Comparison of ENCODE assay signal across 3 cellular contexts in genomic region chr4:48484494-48485168, GRCh38.
TF ChIP-seq lines count a peak whose summit lies in the region.

No MANE protein-coding gene starts in this region.

TF ChIP-seq in SK-N-SH, 30 proteins besides CTCF, POLR2A, EP300 and RAD21 (continues in another document):
- TF ChIP-seq JUND (IDR thresholded peaks at IDR 0.05), result no peak
- TF ChIP-seq GABPA (IDR thresholded peaks at IDR 0.05; ENCODE audit: low read depth), result no peak
- TF ChIP-seq CHD2 (IDR thresholded peaks at IDR 0.05; ENCODE audit: low read length, partially characterized antibody), result no peak
- TF ChIP-seq, protein P1, sequence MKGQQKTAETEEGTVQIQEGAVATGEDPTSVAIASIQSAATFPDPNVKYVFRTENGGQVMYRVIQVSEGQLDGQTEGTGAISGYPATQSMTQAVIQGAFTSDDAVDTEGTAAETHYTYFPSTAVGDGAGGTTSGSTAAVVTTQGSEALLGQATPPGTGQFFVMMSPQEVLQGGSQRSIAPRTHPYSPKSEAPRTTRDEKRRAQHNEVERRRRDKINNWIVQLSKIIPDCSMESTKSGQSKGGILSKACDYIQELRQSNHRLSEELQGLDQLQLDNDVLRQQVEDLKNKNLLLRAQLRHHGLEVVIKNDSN (IDR thresholded peaks at IDR 0.05; ENCODE audit: borderline replicate concordance, low read depth), result no peak
- TF ChIP-seq FOXM1 (IDR thresholded peaks at IDR 0.05; ENCODE audit: low read depth), result no peak
- TF ChIP-seq NRF1 (IDR thresholded peaks at IDR 0.05; ENCODE audit: low read depth, low read length), result no peak
- no peak for TF ChIP-seq MEF2A (IDR thresholded peaks at IDR 0.05; ENCODE audit: borderline replicate concordance, low read depth)
- TF ChIP-seq GATA2 (CRISPR knock-in tag; IDR thresholded peaks at IDR 0.05), result no peak
- no peak for TF ChIP-seq EZH2phosphoT487 (IDR thresholded peaks at IDR 0.05; ENCODE audit: borderline replicate concordance, low read depth)
- TF ChIP-seq RCOR1 (IDR thresholded peaks at IDR 0.05; ENCODE audit: low read length), result no peak
- no peak for TF ChIP-seq TCF12 (IDR thresholded peaks at IDR 0.05)
- no peak for TF ChIP-seq RXRA (IDR thresholded peaks at IDR 0.05; ENCODE audit: borderline replicate concordance, low read depth)
- TF ChIP-seq FOXJ3 (CRISPR knock-in tag; IDR thresholded peaks at IDR 0.05), result no peak
- no peak for TF ChIP-seq SMC3 (IDR thresholded peaks at IDR 0.05; ENCODE audit: low read depth, low read length)
- no peak for TF ChIP-seq MAX (IDR thresholded peaks at IDR 0.05; ENCODE audit: low read depth)
- TF ChIP-seq ZBTB33 (IDR thresholded peaks at IDR 0.05; ENCODE audit: borderline replicate concordance, low read depth), result no peak
- no peak for TF ChIP-seq TAF1 (IDR thresholded peaks at IDR 0.05; ENCODE audit: borderline replicate concordance, low read depth, low read length)

TF ChIP-seq in SK-N-SH treated with all-trans-retinoic acid at 6 μM for 48 hours, 23 proteins besides CTCF, POLR2A, EP300 and RAD21:
- TF ChIP-seq ZC3H10 (CRISPR knock-in tag; IDR thresholded peaks at IDR 0.05) (no peak), SNAI2 (CRISPR knock-in tag; IDR thresholded peaks at IDR 0.05) (no peak), ARNTL (CRISPR knock-in tag; IDR thresholded peaks at IDR 0.05; ENCODE audit: borderline replicate concordance, low read depth) (no peak)
- TF ChIP-seq, protein P2, sequence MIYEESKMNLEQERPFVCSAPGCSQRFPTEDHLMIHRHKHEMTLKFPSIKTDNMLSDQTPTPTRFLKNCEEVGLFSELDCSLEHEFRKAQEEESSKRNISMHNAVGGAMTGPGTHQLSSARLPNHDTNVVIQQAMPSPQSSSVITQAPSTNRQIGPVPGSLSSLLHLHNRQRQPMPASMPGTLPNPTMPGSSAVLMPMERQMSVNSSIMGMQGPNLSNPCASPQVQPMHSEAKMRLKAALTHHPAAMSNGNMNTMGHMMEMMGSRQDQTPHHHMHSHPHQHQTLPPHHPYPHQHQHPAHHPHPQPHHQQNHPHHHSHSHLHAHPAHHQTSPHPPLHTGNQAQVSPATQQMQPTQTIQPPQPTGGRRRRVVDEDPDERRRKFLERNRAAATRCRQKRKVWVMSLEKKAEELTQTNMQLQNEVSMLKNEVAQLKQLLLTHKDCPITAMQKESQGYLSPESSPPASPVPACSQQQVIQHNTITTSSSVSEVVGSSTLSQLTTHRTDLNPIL (CRISPR knock-in tag; IDR thresholded peaks at IDR 0.05; ENCODE audit: low read depth), result no peak

TF ChIP-seq in K562, 482 proteins besides CTCF, POLR2A, EP300 and RAD21 (continues in another document):
- TF ChIP-seq RCOR1 (IDR thresholded peaks at IDR 0.05; ENCODE audit: borderline replicate concordance in 1 of 2, low read depth in 2 of 2, low read length in 2 of 2) (0 out of 4 replicates have a peak, but pooled peaks of 1 of the 2 experiments have one; percentile 31), ZNF143 (CRISPR knock-in tag; IDR thresholded peaks at IDR 0.05) (no peak), SLC30A9 (CRISPR knock-in tag; IDR thresholded peaks at IDR 0.05) (no peak), CBX5 (IDR thresholded peaks at IDR 0.05; ENCODE audit: borderline replicate concordance, low read depth) (no peak), XRCC4 (IDR thresholded peaks at IDR 0.05; ENCODE audit: extremely low read depth, insufficient read depth, insufficient read length) (no peak), PTBP1 (IDR thresholded peaks at IDR 0.05; ENCODE audit: low read depth, low read length) (no peak), FOXA3 (CRISPR knock-in tag; conservative IDR thresholded peaks at IDR 0.05 in 1 of 2, IDR thresholded peaks at IDR 0.05 in 1 of 2) (no peak), NONO (IDR thresholded peaks at IDR 0.05; ENCODE audit: low read depth in 2 of 2, low read length in 1 of 2) (no peak), U2AF2 (optimal IDR thresholded peaks at IDR 0.05; ENCODE audit: low read depth, low read length) (no peak), ETV6 (IDR thresholded peaks at IDR 0.05; ENCODE audit: borderline replicate concordance in 1 of 2, low read depth in 2 of 2, low read length in 1 of 2) (no peak), ETV6 (CRISPR knock-in tag; IDR thresholded peaks at IDR 0.05; ENCODE audit: borderline replicate concordance) (no peak), MBD2 (IDR thresholded peaks at IDR 0.05; ENCODE audit: borderline replicate concordance, low read depth) (no peak), PHF21A (IDR thresholded peaks at IDR 0.05; ENCODE audit: borderline replicate concordance, low read depth) (0 out of 2 replicates have a peak, but pooled peaks have one; percentile 17), HSF4 (CRISPR knock-in tag; IDR thresholded peaks at IDR 0.05; ENCODE audit: borderline replicate concordance) (no peak), RBM15 (IDR thresholded peaks at IDR 0.05; ENCODE audit: insufficient read depth, low read length) (no peak), MIER1 (IDR thresholded peaks at IDR 0.05; ENCODE audit: low read depth) (no peak)
- TF ChIP-seq, protein P3, sequence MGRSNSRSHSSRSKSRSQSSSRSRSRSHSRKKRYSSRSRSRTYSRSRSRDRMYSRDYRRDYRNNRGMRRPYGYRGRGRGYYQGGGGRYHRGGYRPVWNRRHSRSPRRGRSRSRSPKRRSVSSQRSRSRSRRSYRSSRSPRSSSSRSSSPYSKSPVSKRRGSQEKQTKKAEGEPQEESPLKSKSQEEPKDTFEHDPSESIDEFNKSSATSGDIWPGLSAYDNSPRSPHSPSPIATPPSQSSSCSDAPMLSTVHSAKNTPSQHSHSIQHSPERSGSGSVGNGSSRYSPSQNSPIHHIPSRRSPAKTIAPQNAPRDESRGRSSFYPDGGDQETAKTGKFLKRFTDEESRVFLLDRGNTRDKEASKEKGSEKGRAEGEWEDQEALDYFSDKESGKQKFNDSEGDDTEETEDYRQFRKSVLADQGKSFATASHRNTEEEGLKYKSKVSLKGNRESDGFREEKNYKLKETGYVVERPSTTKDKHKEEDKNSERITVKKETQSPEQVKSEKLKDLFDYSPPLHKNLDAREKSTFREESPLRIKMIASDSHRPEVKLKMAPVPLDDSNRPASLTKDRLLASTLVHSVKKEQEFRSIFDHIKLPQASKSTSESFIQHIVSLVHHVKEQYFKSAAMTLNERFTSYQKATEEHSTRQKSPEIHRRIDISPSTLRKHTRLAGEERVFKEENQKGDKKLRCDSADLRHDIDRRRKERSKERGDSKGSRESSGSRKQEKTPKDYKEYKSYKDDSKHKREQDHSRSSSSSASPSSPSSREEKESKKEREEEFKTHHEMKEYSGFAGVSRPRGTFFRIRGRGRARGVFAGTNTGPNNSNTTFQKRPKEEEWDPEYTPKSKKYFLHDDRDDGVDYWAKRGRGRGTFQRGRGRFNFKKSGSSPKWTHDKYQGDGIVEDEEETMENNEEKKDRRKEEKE (IDR thresholded peaks at IDR 0.05; ENCODE audit: borderline replicate concordance in 1 of 2, control insufficient read depth in 1 of 2, low read depth in 2 of 2, low read length in 1 of 2), result no peak
- TF ChIP-seq, protein P4, sequence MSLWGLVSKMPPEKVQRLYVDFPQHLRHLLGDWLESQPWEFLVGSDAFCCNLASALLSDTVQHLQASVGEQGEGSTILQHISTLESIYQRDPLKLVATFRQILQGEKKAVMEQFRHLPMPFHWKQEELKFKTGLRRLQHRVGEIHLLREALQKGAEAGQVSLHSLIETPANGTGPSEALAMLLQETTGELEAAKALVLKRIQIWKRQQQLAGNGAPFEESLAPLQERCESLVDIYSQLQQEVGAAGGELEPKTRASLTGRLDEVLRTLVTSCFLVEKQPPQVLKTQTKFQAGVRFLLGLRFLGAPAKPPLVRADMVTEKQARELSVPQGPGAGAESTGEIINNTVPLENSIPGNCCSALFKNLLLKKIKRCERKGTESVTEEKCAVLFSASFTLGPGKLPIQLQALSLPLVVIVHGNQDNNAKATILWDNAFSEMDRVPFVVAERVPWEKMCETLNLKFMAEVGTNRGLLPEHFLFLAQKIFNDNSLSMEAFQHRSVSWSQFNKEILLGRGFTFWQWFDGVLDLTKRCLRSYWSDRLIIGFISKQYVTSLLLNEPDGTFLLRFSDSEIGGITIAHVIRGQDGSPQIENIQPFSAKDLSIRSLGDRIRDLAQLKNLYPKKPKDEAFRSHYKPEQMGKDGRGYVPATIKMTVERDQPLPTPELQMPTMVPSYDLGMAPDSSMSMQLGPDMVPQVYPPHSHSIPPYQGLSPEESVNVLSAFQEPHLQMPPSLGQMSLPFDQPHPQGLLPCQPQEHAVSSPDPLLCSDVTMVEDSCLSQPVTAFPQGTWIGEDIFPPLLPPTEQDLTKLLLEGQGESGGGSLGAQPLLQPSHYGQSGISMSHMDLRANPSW (CRISPR knock-in tag; IDR thresholded peaks at IDR 0.05), result no peak
- TF ChIP-seq, protein P5, sequence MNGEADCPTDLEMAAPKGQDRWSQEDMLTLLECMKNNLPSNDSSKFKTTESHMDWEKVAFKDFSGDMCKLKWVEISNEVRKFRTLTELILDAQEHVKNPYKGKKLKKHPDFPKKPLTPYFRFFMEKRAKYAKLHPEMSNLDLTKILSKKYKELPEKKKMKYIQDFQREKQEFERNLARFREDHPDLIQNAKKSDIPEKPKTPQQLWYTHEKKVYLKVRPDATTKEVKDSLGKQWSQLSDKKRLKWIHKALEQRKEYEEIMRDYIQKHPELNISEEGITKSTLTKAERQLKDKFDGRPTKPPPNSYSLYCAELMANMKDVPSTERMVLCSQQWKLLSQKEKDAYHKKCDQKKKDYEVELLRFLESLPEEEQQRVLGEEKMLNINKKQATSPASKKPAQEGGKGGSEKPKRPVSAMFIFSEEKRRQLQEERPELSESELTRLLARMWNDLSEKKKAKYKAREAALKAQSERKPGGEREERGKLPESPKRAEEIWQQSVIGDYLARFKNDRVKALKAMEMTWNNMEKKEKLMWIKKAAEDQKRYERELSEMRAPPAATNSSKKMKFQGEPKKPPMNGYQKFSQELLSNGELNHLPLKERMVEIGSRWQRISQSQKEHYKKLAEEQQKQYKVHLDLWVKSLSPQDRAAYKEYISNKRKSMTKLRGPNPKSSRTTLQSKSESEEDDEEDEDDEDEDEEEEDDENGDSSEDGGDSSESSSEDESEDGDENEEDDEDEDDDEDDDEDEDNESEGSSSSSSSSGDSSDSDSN (IDR thresholded peaks at IDR 0.05; ENCODE audit: borderline replicate concordance in 1 of 2, low read depth in 2 of 2, low read length in 2 of 2), result 0 out of 4 replicates have a peak, but pooled peaks of 1 of the 2 experiments have one; percentile 27
- TF ChIP-seq, protein P6, sequence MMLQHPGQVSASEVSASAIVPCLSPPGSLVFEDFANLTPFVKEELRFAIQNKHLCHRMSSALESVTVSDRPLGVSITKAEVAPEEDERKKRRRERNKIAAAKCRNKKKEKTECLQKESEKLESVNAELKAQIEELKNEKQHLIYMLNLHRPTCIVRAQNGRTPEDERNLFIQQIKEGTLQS (IDR thresholded peaks at IDR 0.05), result no peak
- TF ChIP-seq, protein P6 (CRISPR knock-in tag; conservative IDR thresholded peaks at IDR 0.05), result no peak
- TF ChIP-seq, protein P7, sequence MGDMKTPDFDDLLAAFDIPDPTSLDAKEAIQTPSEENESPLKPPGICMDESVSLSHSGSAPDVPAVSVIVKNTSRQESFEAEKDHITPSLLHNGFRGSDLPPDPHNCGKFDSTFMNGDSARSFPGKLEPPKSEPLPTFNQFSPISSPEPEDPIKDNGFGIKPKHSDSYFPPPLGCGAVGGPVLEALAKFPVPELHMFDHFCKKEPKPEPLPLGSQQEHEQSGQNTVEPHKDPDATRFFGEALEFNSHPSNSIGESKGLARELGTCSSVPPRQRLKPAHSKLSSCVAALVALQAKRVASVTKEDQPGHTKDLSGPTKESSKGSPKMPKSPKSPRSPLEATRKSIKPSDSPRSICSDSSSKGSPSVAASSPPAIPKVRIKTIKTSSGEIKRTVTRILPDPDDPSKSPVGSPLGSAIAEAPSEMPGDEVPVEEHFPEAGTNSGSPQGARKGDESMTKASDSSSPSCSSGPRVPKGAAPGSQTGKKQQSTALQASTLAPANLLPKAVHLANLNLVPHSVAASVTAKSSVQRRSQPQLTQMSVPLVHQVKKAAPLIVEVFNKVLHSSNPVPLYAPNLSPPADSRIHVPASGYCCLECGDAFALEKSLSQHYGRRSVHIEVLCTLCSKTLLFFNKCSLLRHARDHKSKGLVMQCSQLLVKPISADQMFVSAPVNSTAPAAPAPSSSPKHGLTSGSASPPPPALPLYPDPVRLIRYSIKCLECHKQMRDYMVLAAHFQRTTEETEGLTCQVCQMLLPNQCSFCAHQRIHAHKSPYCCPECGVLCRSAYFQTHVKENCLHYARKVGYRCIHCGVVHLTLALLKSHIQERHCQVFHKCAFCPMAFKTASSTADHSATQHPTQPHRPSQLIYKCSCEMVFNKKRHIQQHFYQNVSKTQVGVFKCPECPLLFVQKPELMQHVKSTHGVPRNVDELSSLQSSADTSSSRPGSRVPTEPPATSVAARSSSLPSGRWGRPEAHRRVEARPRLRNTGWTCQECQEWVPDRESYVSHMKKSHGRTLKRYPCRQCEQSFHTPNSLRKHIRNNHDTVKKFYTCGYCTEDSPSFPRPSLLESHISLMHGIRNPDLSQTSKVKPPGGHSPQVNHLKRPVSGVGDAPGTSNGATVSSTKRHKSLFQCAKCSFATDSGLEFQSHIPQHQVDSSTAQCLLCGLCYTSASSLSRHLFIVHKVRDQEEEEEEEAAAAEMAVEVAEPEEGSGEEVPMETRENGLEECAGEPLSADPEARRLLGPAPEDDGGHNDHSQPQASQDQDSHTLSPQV (IDR thresholded peaks at IDR 0.05), result peak; percentile 46; the same call in 1 of the 2 replicates
- TF ChIP-seq, protein P8, sequence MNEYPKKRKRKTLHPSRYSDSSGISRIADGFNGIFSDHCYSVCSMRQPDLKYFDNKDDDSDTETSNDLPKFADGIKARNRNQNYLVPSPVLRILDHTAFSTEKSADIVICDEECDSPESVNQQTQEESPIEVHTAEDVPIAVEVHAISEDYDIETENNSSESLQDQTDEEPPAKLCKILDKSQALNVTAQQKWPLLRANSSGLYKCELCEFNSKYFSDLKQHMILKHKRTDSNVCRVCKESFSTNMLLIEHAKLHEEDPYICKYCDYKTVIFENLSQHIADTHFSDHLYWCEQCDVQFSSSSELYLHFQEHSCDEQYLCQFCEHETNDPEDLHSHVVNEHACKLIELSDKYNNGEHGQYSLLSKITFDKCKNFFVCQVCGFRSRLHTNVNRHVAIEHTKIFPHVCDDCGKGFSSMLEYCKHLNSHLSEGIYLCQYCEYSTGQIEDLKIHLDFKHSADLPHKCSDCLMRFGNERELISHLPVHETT (CRISPR knock-in tag; conservative IDR thresholded peaks at IDR 0.05 in 1 of 2, IDR thresholded peaks at IDR 0.05 in 1 of 2), result no peak
- TF ChIP-seq, protein P9, sequence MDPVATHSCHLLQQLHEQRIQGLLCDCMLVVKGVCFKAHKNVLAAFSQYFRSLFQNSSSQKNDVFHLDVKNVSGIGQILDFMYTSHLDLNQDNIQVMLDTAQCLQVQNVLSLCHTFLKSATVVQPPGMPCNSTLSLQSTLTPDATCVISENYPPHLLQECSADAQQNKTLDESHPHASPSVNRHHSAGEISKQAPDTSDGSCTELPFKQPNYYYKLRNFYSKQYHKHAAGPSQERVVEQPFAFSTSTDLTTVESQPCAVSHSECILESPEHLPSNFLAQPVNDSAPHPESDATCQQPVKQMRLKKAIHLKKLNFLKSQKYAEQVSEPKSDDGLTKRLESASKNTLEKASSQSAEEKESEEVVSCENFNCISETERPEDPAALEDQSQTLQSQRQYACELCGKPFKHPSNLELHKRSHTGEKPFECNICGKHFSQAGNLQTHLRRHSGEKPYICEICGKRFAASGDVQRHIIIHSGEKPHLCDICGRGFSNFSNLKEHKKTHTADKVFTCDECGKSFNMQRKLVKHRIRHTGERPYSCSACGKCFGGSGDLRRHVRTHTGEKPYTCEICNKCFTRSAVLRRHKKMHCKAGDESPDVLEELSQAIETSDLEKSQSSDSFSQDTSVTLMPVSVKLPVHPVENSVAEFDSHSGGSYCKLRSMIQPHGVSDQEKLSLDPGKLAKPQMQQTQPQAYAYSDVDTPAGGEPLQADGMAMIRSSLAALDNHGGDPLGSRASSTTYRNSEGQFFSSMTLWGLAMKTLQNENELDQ (CRISPR knock-in tag; IDR thresholded peaks at IDR 0.05; ENCODE audit: borderline replicate concordance), result no peak
